Comparison of ENCODE assay signal across 8 cellular contexts in genomic region chr2:224585205-224586088, GRCh38. TPM values are rescaled to one million over a fixed set of nuclear protein-coding genes. Genes with fewer than 3 reads are reported as not detected.
A peak's percentile ranks its signal among the peaks of the same experiment; 100 is the strongest.
DNase-seq lines count a peak whose midpoint lies in the region; ATAC-seq lines count a peak whose summit lies in the region.

Gene CUL3 (minus strand): TSS chr2:224585363. CDS start chr2:224585009, 354 bp downstream.

- peak within 1 kb of the TSS; percentile 97 for H4K91ac ChIP-seq in mesenchymal stem cell (ENCODE audit: low read length)

- H3K4ac ChIP-seq in mesenchymal stem cell (ENCODE audit: low read depth in 1 of 2, low read length in 2 of 2), result peak within 1 kb of the TSS; percentile 99 to 100

- peak within 1 kb of the TSS; percentile 81 for H2AFZ ChIP-seq in mesenchymal stem cell (ENCODE audit: low read depth, low read length)

- no peaks in the 10 kb centered on the region for H3K27me3 Mint-ChIP-seq in effector memory CD8-positive, alpha-beta T cell

- H3K4me3 Mint-ChIP-seq in effector memory CD8-positive, alpha-beta T cell, result peak within 1 kb of the TSS; percentile 93 to 97

- H3K36me3 ChIP-seq in mesenchymal stem cell (ENCODE audit: control insufficient read depth in 1 of 2, insufficient read depth in 2 of 2, low read depth in 1 of 2, low read length in 2 of 2), result peaks cover 4 to 11% of the 10 kb centered on the region in 2 experiments

- H3K27ac Mint-ChIP-seq in effector memory CD8-positive, alpha-beta T cell, result peak within 1 kb of the TSS; percentile 93 to 95

- peak within 1 kb of the TSS; percentile 99 to 100 for H3K14ac ChIP-seq in mesenchymal stem cell (ENCODE audit: low read length in 2 of 2)

- H2BK15ac ChIP-seq in mesenchymal stem cell (ENCODE audit: low read depth, poor library complexity, severe bottlenecking), result peak within 1 kb of the TSS; percentile 94

- peaks cover 30% of the 10 kb centered on the region for H3K36me3 Mint-ChIP-seq in effector memory CD8-positive, alpha-beta T cell (ENCODE audit: insufficient read depth)

- no peaks in the 10 kb centered on the region for H3K9me3 Mint-ChIP-seq in effector memory CD8-positive, alpha-beta T cell

- H3K4me1 Mint-ChIP-seq in effector memory CD8-positive, alpha-beta T cell (ENCODE audit: low read depth in 2 of 2), result peaks cover 24 to 40% of the 10 kb centered on the region in 2 donors

- no peaks in the 10 kb centered on the region for H3K27me3 ChIP-seq in mesenchymal stem cell (ENCODE audit: control insufficient read depth in 1 of 2, insufficient read depth in 1 of 2, low read length in 2 of 2)

- H3K9me3 ChIP-seq in mesenchymal stem cell (ENCODE audit: control insufficient read depth, low read length), result no peaks in the 10 kb centered on the region

- WGBS in mesenchymal stem cell, result 2% methylated on average over 39 of the region's 68 CpGs

- H3K18ac ChIP-seq in mesenchymal stem cell (ENCODE audit: low read depth in 1 of 2, low read length in 2 of 2), result peak within 1 kb of the TSS; percentile 99 to 100

- H3K23ac ChIP-seq in mesenchymal stem cell (ENCODE audit: low read length in 2 of 2), result peak within 1 kb of the TSS in 1 of 2 experiments; percentile 100

- H3K9ac ChIP-seq in mesenchymal stem cell (ENCODE audit: low read length), result peak within 1 kb of the TSS; percentile 92

- peak; percentile 77 for ATAC-seq in GM21360 (IDR thresholded peaks at IDR 0.05; ENCODE audit: unreplicated experiment)
- peak; percentile 83 for ATAC-seq in effector memory CD8-positive, alpha-beta T cell (replicated peaks)

- DNase-seq in COLO668 (lab: John Stamatoyannopoulos, UW; ENCODE audit: unreplicated experiment) (peak; percentile 99), HT1080 (ENCODE audit: low read depth) (peak; percentile 96), NOMO-1 treated with DMSO at 0.1 percent for 48 hours (lab: John Stamatoyannopoulos, UW; ENCODE audit: unreplicated experiment) (peak; percentile 98), mesenchymal stem cell (peak; percentile 98)
- peak; percentile 99 for DNase-seq in activated CD8-positive, alpha-beta memory T cell treated with anti-CD3 and anti-CD28 coated beads for 4 hours (ENCODE audit: low read depth in 2 of 2)
- DNase-seq in effector memory CD8-positive, alpha-beta T cell, result peak; percentile 99 to 100 (median 100)
- DNase-seq in stimulated activated CD8-positive, alpha-beta memory T cell treated with anti-CD3 and anti-CD28 coated beads, Interleukin-12 subunit alpha, Interleukin-12 subunit beta, amount 100 ng/mL, for 4 hours (ENCODE audit: low read depth), result peak; percentile 100

- no peaks in the 10 kb centered on the region for H3K79me1 ChIP-seq in mesenchymal stem cell (replicated peaks; ENCODE audit: low read length, poor library complexity, severe bottlenecking)

- H2BK120ac ChIP-seq in mesenchymal stem cell (ENCODE audit: low read depth, low read length), result peak within 1 kb of the TSS; percentile 95

- H3K27ac ChIP-seq in mesenchymal stem cell (ENCODE audit: low read length, poor library complexity, severe bottlenecking), result peak within 1 kb of the TSS; percentile 87

- H3K4me2 ChIP-seq in mesenchymal stem cell (ENCODE audit: low read length, poor library complexity, severe bottlenecking), result peak within 1 kb of the TSS; percentile 69

- H2AK5ac ChIP-seq in mesenchymal stem cell (ENCODE audit: low read length, severe bottlenecking), result no peak within 1 kb of the TSS

- peak within 1 kb of the TSS in 1 of 2 experiments; percentile 52 for H2BK12ac ChIP-seq in mesenchymal stem cell (ENCODE audit: low read length in 2 of 2)

- peak within 1 kb of the TSS; percentile 98 for H4K8ac ChIP-seq in mesenchymal stem cell (ENCODE audit: low read length)

- peak within 1 kb of the TSS; percentile 96 to 99 for H3K4me3 ChIP-seq in mesenchymal stem cell (ENCODE audit: insufficient read depth in 1 of 2, low read depth in 1 of 2, low read length in 2 of 2)

- H3K4me1 ChIP-seq in mesenchymal stem cell (ENCODE audit: control insufficient read depth, insufficient read depth, low read depth, low read length), result peaks cover 3% of the 10 kb centered on the region

- peak within 1 kb of the TSS; percentile 87 for H2BK5ac ChIP-seq in mesenchymal stem cell (ENCODE audit: low read depth, low read length, poor library complexity, severe bottlenecking)

RNA-seq across cellular contexts. Expression of gene CUL3, which starts in this region (rescaled TPM):
- total RNA-seq in HT1080 (2014; rRNA removed; shearing (Covaris generic)), result 67.6 and 77.2 TPM in 2 replicates
- 63.0 and 69.9 TPM in 2 replicates for polyA plus RNA-seq in HT1080 (2015; cell fraction: cytosol; rRNA removed)
- 45.4 and 45.7 TPM in 2 replicates for polyA plus RNA-seq in HT1080 (2015; cell fraction: nucleus; rRNA removed)
- polyA plus RNA-seq in mesenchymal stem cell (2013, experiment 1 of 2), result 66.2 TPM
- 70.3 TPM for polyA plus RNA-seq in mesenchymal stem cell (2013, experiment 2 of 2)

Comparison
In these comparisons a context has a peak if more than half of its experiments do, and no peak if none do; other contexts are left out.
1. Peak in every context shown above with its lines: DNase-seq, ATAC-seq, H3K4me3 ChIP-seq and H3K27ac ChIP-seq.